In genomic region chr4:8159522-8160232, GRCh38 we compare ENCODE assay signal across 8 cellular contexts. TPM values are rescaled to one million over a fixed set of nuclear protein-coding genes. Genes with fewer than 3 reads are reported as not detected.
DNase-seq lines count a peak whose midpoint lies in the region; ATAC-seq and TF ChIP-seq lines count a peak whose summit lies in the region.

No MANE protein-coding gene starts in this region.

- no peaks in the 10 kb centered on the region for H3K9me3 ChIP-seq in CD4-positive, CD25-positive, alpha-beta regulatory T cell (ENCODE audit: control insufficient read depth in 2 of 2, low read length in 2 of 2)
- H3K9me3 ChIP-seq in MG63 (no peaks in the 10 kb centered on the region), neural cell (ENCODE audit: low read length) (no peaks in the 10 kb centered on the region)
- no peaks in the 10 kb centered on the region for H3K9me3 ChIP-seq in effector memory CD4-positive, alpha-beta T cell (ENCODE audit: control insufficient read depth, low read length)

- TF ChIP-seq CTCF in neural cell (IDR thresholded peaks at IDR 0.05; ENCODE audit: poor library complexity, severe bottlenecking): no peak

- H3K9me3 Mint-ChIP-seq in CD4-positive, CD25-positive, alpha-beta regulatory T cell: no peaks in the 10 kb centered on the region

- H3K4me1 ChIP-seq in CD4-positive, CD25-positive, alpha-beta regulatory T cell (ENCODE audit: control insufficient read depth, insufficient read depth, low read length, poor library complexity, severe bottlenecking): peaks cover 26% of the 10 kb centered on the region
- H3K4me1 ChIP-seq in effector memory CD4-positive, alpha-beta T cell (ENCODE audit: control insufficient read depth, insufficient read depth, low read length, poor library complexity, severe bottlenecking): peaks cover 15% of the 10 kb centered on the region

- peak overlapping the region in 1 of 3 donors; percentile 38 for H3K27ac Mint-ChIP-seq in CD4-positive, CD25-positive, alpha-beta regulatory T cell

- no peak for DNase-seq in CD4-positive, CD25-positive, alpha-beta regulatory T cell
- DNase-seq in MG63 (no peak), inferior parietal cortex (ENCODE audit: extremely low spot score) (no peak), NCI-H2107 treated with DMSO at 0.1 percent for 48 hours (lab: John Stamatoyannopoulos, UW; ENCODE audit: unreplicated experiment) (no peak), SKM-1 (lab: John Stamatoyannopoulos, UW; ENCODE audit: unreplicated experiment) (no peak)
- DNase-seq in effector memory CD4-positive, alpha-beta T cell: no peak

- H3K9ac ChIP-seq in neural cell (ENCODE audit: low read length): peak overlapping the region; percentile 80

- peak overlapping the region; percentile 51 for H3K27ac ChIP-seq in CD4-positive, CD25-positive, alpha-beta regulatory T cell (ENCODE audit: insufficient read depth, low read length, poor library complexity, severe bottlenecking)
- H3K27ac ChIP-seq in effector memory CD4-positive, alpha-beta T cell (ENCODE audit: insufficient read depth, low read length, poor library complexity, severe bottlenecking): peak overlapping the region; percentile 57
- peak overlapping the region; percentile 78 for H3K27ac ChIP-seq in neural cell (ENCODE audit: low read length)

- H3K4me3 Mint-ChIP-seq in CD4-positive, CD25-positive, alpha-beta regulatory T cell: peak overlapping the region; percentile 76 to 98 (median 86)

- no peaks in the 10 kb centered on the region for H3K36me3 Mint-ChIP-seq in CD4-positive, CD25-positive, alpha-beta regulatory T cell

- TF ChIP-seq EP300 in neural cell (conservative IDR thresholded peaks at IDR 0.05; ENCODE audit: poor library complexity, severe bottlenecking): no peak

- H4K20me1 ChIP-seq in neural cell (ENCODE audit: insufficient read depth): no peaks in the 10 kb centered on the region

- H3F3A ChIP-seq in neural cell (ENCODE audit: insufficient read depth, low read length, poor library complexity, severe bottlenecking): no peaks in the 10 kb centered on the region

- peak overlapping the region; percentile 76 for H2AFZ ChIP-seq in neural cell (ENCODE audit: low read depth, low read length)

- H3K9me2 ChIP-seq in neural cell (ENCODE audit: insufficient read depth, low read length): no peaks in the 10 kb centered on the region

- H3K79me2 ChIP-seq in neural cell (replicated peaks; ENCODE audit: insufficient read depth, low read length): no peaks in the 10 kb centered on the region

- H3K4me2 ChIP-seq in neural cell (ENCODE audit: low read length): peak overlapping the region; percentile 90

- no peaks in the 10 kb centered on the region for H3K27me3 ChIP-seq in CD4-positive, CD25-positive, alpha-beta regulatory T cell (ENCODE audit: control insufficient read depth, insufficient read depth, low read length)
- peaks cover 5% of the 10 kb centered on the region for H3K27me3 ChIP-seq in MG63
- H3K27me3 ChIP-seq in effector memory CD4-positive, alpha-beta T cell (replicated peaks; ENCODE audit: control insufficient read depth, insufficient read depth, low read length, poor library complexity, severe bottlenecking): no peaks in the 10 kb centered on the region
- H3K27me3 ChIP-seq in neural cell (ENCODE audit: insufficient read depth, low read depth, low read length): peaks cover 21% of the 10 kb centered on the region

- no peaks in the 10 kb centered on the region for H3K36me3 ChIP-seq in CD4-positive, CD25-positive, alpha-beta regulatory T cell (ENCODE audit: control insufficient read depth, insufficient read depth, low read length)
- H3K36me3 ChIP-seq in MG63 (no peaks in the 10 kb centered on the region), neural cell (ENCODE audit: insufficient read depth, low read length) (no peaks in the 10 kb centered on the region)
- no peaks in the 10 kb centered on the region for H3K36me3 ChIP-seq in effector memory CD4-positive, alpha-beta T cell (ENCODE audit: control insufficient read depth, insufficient read depth, low read length)

- ATAC-seq in CD4-positive, CD25-positive, alpha-beta regulatory T cell (ENCODE audit: low read depth in 2 of 2): no peak
- ATAC-seq in HG03159 (IDR thresholded peaks at IDR 0.05; ENCODE audit: unreplicated experiment): no peak

- H3K4me3 ChIP-seq in CD4-positive, CD25-positive, alpha-beta regulatory T cell (ENCODE audit: low read depth, low read length): no peak overlapping the region
- H3K4me3 ChIP-seq in MG63 (peak overlapping the region; percentile 61), neural cell (ENCODE audit: low read length) (peak overlapping the region; percentile 96)
- H3K4me3 ChIP-seq in effector memory CD4-positive, alpha-beta T cell (ENCODE audit: insufficient read depth, low read depth, low read length, poor library complexity, severe bottlenecking): peak overlapping the region; percentile 85

- peaks cover 0 to 24% (median 7%) of the 10 kb centered on the region in 4 donors for H3K4me1 Mint-ChIP-seq in CD4-positive, CD25-positive, alpha-beta regulatory T cell

- peaks cover 34% of the 10 kb centered on the region for H3K27me3 Mint-ChIP-seq in CD4-positive, CD25-positive, alpha-beta regulatory T cell

- no peak for TF ChIP-seq RAD21 in neural cell (conservative IDR thresholded peaks at IDR 0.05)

TF ChIP-seq in neural cell, 6 proteins besides CTCF, POLR2A, EP300 and RAD21:
- no peak for TF ChIP-seq MXI1 (conservative IDR thresholded peaks at IDR 0.05; ENCODE audit: poor library complexity, severe bottlenecking)
- TF ChIP-seq, protein P1, sequence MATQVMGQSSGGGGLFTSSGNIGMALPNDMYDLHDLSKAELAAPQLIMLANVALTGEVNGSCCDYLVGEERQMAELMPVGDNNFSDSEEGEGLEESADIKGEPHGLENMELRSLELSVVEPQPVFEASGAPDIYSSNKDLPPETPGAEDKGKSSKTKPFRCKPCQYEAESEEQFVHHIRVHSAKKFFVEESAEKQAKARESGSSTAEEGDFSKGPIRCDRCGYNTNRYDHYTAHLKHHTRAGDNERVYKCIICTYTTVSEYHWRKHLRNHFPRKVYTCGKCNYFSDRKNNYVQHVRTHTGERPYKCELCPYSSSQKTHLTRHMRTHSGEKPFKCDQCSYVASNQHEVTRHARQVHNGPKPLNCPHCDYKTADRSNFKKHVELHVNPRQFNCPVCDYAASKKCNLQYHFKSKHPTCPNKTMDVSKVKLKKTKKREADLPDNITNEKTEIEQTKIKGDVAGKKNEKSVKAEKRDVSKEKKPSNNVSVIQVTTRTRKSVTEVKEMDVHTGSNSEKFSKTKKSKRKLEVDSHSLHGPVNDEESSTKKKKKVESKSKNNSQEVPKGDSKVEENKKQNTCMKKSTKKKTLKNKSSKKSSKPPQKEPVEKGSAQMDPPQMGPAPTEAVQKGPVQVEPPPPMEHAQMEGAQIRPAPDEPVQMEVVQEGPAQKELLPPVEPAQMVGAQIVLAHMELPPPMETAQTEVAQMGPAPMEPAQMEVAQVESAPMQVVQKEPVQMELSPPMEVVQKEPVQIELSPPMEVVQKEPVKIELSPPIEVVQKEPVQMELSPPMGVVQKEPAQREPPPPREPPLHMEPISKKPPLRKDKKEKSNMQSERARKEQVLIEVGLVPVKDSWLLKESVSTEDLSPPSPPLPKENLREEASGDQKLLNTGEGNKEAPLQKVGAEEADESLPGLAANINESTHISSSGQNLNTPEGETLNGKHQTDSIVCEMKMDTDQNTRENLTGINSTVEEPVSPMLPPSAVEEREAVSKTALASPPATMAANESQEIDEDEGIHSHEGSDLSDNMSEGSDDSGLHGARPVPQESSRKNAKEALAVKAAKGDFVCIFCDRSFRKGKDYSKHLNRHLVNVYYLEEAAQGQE (IDR thresholded peaks at IDR 0.05; ENCODE audit: borderline replicate concordance): no peak
- no peak for TF ChIP-seq POLR2AphosphoS5 (IDR thresholded peaks at IDR 0.05)
- TF ChIP-seq TAF1 (IDR thresholded peaks at IDR 0.05; ENCODE audit: low read depth): no peak
- no peak for TF ChIP-seq EZH2 (IDR thresholded peaks at IDR 0.05; ENCODE audit: borderline replicate concordance, insufficient read depth, low read length, poor library complexity, severe bottlenecking)
- TF ChIP-seq SMC3 (conservative IDR thresholded peaks at IDR 0.05; ENCODE audit: poor library complexity): no peak

RNA-seq across cellular contexts. Expression of gene ABLIM2, which starts 1.1 kb away (rescaled TPM):
- total RNA-seq in CD4-positive, CD25-positive, alpha-beta regulatory T cell: 2.0 TPM
- 1 to 10 TPM in 3 of 4 donors, under 1 TPM in 1; 0.88 to 1.5 (median 1.1) TPM for polyA plus RNA-seq in CD4-positive, CD25-positive, alpha-beta regulatory T cell
- total RNA-seq in MG63 (2014; rRNA removed; shearing (Covaris generic); ENCODE audit: low replicate concordance): 1.1 and 1.2 TPM in 2 replicates
- 14.9 and 103 TPM in 2 replicates for polyA plus RNA-seq in neural cell
- 29.7 and 47.6 TPM in 2 replicates for polyA minus RNA-seq in neural cell

RNA-seq across cellular contexts. Expression of gene SH3TC1, which starts 39.4 kb away (rescaled TPM):
- 125 TPM for total RNA-seq in CD4-positive, CD25-positive, alpha-beta regulatory T cell
- 10 to 100 TPM; 10.6 to 21.1 (median 15.3) TPM for polyA plus RNA-seq in CD4-positive, CD25-positive, alpha-beta regulatory T cell
- 2.5 and 7.4 TPM in 2 replicates for total RNA-seq in MG63 (2014; rRNA removed; shearing (Covaris generic); ENCODE audit: low replicate concordance)
- polyA plus RNA-seq in neural cell: not detected in 2 replicates
- not detected in 2 replicates for polyA minus RNA-seq in neural cell

Comparison
In these comparisons a context has a peak if more than half of its experiments do, and no peak if none do; other contexts are left out.
1. RNA of gene SH3TC1, which starts 39.4 kb away (total RNA-seq): 125 TPM in CD4-positive, CD25-positive, alpha-beta regulatory T cell (single experiment); 2.5 to 7.4 TPM in MG63; every median in the first group is over 10 times any median in the second.
2. Peak in every context shown above with its lines, with median percentiles within 50 percentile points of each other: H3K27ac ChIP-seq.